8 cellular contexts compared by ENCODE assay signal in the genomic region with DNA sequence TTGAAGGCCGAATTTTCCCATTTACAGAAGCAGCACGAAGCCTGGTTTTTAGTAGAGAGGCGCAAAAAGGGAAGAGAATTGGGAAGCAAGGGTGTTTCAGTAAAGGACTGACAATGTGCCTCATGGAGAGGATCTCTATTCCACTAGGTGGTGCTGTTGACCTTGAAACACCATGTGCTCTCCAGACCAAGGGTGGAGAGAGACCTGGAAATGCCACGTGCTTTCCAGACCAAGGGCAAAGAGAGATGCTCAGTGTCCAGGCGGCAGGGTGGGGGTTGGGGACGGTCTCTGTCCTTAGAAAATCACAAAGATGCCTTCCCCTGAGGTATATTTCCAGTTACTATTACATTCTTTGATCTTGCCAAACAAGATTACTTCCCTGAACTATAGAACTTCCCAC.
DNase-seq lines count a peak whose midpoint lies in the region; ATAC-seq, FAIRE-seq and TF ChIP-seq lines count a peak whose summit lies in the region.

No MANE protein-coding gene starts in this region.

- H3K79me2 ChIP-seq in Karpas-422 (ENCODE audit: low read length), result no peaks in the 10 kb centered on the region

- H3K4me2 ChIP-seq in Karpas-422 (ENCODE audit: low read depth, low read length, poor library complexity, severe bottlenecking), result no peak overlapping the region

- H3K36me3 ChIP-seq in Karpas-422 (ENCODE audit: insufficient read depth, low read length), result no peaks in the 10 kb centered on the region
- H3K36me3 ChIP-seq in upper lobe of left lung, result no peaks in the 10 kb centered on the region

- H3K27ac ChIP-seq in Karpas-422 (ENCODE audit: low read length), result no peak overlapping the region
- H3K27ac ChIP-seq in right cardiac atrium (ENCODE audit: low read length), result no peak overlapping the region
- no peak overlapping the region for H3K27ac ChIP-seq in upper lobe of left lung

- FAIRE-seq in TTC549 (lab: Jason Lieb, UNC), result peak; percentile 74

- DNase-seq in Daoy (ENCODE audit: low read depth) (peak; percentile 75), Karpas-422 (peak; percentile 90), right cardiac atrium (peak; percentile 21 to 45 (median 44)), upper lobe of left lung (no peak)
- DNase-seq in central memory CD4-positive, alpha-beta T cell, result no peak
- no peak for DNase-seq in activated CD4-positive, alpha-beta T cell treated with anti-CD3 and anti-CD28 coated beads, Interleukin-2, amount 50 U/mL, for 48 hours
- DNase-seq in stimulated activated CD4-positive, alpha-beta T cell treated with anti-CD3 and anti-CD28 coated beads, Interleukin-2, amount 100 ng/mL, for 24 hours, result no peak

- no peak overlapping the region for H2AFZ ChIP-seq in Karpas-422 (ENCODE audit: low read length)

- no peaks in the 10 kb centered on the region for H3K4me1 ChIP-seq in Karpas-422 (ENCODE audit: low read length)
- no peaks in the 10 kb centered on the region for H3K4me1 ChIP-seq in right cardiac atrium (ENCODE audit: control insufficient read depth, insufficient read depth, low read length)
- H3K4me1 ChIP-seq in upper lobe of left lung, result no peaks in the 10 kb centered on the region

- peak; percentile 52 to 53 for ATAC-seq in right cardiac atrium
- ATAC-seq in upper lobe of left lung (ENCODE audit: low FRiP score in 2 of 2), result peak in 1 of 2 donors; percentile 22

- no peak for TF ChIP-seq POLR2A in upper lobe of left lung (IDR thresholded peaks at IDR 0.05)

- H3K9me3 ChIP-seq in Karpas-422 (ENCODE audit: low read length), result peaks cover 9% of the 10 kb centered on the region
- H3K9me3 ChIP-seq in right cardiac atrium (ENCODE audit: control insufficient read depth, low read length), result no peaks in the 10 kb centered on the region
- peaks cover 4 to 36% (median 15%) of the 10 kb centered on the region in 4 donors for H3K9me3 ChIP-seq in upper lobe of left lung

- WGBS in right cardiac atrium, result 64% methylated on average over 6 of the region's 6 CpGs
- WGBS in upper lobe of left lung, 2 donors, result 75 to 78% methylated on average over 6 of the region's 6 CpGs

- no peaks in the 10 kb centered on the region for H4K20me1 ChIP-seq in Karpas-422 (ENCODE audit: insufficient read depth, low read depth, low read length)

- no peak for TF ChIP-seq EP300 in upper lobe of left lung (IDR thresholded peaks at IDR 0.05)

- TF ChIP-seq CTCF in upper lobe of left lung (IDR thresholded peaks at IDR 0.05), result peak; percentile 22 to 55 (median 46)

- H3K9ac ChIP-seq in Karpas-422 (ENCODE audit: low read length), result no peak overlapping the region

- H3K9me2 ChIP-seq in Karpas-422 (replicated peaks; ENCODE audit: insufficient read depth, low read length), result no peaks in the 10 kb centered on the region

- intact Hi-C loops in right cardiac atrium (cut with DNase I), result no loop called here

- H3K4me3 ChIP-seq in Karpas-422 (ENCODE audit: low read length) (no peak overlapping the region), right cardiac atrium (ENCODE audit: low read length) (no peak overlapping the region), upper lobe of left lung (no peak overlapping the region)

- no peaks in the 10 kb centered on the region for H3K27me3 ChIP-seq in Karpas-422 (ENCODE audit: low read length)
- H3K27me3 ChIP-seq in right cardiac atrium (ENCODE audit: control insufficient read depth, insufficient read depth), result no peaks in the 10 kb centered on the region
- H3K27me3 ChIP-seq in upper lobe of left lung, result no peaks in the 10 kb centered on the region

Comparison
In these comparisons a context has a peak if more than half of its experiments do, and no peak if none do; other contexts are left out.
1. DNase-seq: peak in Daoy (single experiment), Karpas-422 (single experiment) and right cardiac atrium (3 of 3); none in upper lobe of left lung (0 of 2), central memory CD4-positive, alpha-beta T cell (single experiment), activated CD4-positive, alpha-beta T cell treated with anti-CD3 and anti-CD28 coated beads, Interleukin-2, amount 50 U/mL, for 48 hours (0 of 2) and stimulated activated CD4-positive, alpha-beta T cell treated with anti-CD3 and anti-CD28 coated beads, Interleukin-2, amount 100 ng/mL, for 24 hours (0 of 2).